Comparison of ENCODE assay signal across 1 cellular context in the genomic region with DNA sequence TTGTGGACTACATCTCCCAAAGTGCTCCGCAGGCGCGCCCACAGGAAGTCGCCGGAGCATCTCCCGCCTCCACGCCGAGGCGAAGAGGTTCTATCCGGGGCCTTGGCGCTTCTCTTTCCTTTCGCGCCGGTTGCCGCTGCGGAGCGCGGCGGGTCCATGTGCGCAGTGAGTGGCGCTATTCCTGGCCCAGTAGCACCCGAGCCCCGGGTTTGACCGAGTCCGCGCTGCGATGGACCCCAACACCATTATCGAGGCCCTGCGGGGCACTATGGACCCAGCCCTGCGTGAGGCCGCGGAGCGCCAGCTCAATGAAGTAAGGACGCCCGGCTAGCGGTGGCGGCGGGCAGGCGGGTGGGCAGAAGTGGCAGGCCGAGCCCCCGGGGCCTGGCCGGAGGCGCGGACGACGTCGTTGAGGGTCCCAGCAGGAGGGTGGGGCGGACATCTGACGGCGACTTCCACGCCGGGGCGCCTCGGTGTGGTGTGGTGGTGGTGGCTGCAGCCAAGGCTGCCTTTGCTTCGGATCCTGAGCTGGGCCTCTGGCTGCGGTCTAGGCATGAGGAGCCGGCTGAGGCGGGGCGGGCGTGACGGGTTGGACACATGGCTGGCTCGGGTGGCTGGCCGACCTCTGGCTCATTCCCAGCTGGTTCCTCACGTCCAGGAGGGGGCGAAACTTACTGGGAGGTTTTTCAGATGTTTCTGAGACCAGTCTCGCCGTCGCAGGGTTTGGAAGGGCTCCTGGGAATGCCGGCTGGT.
A peak's percentile ranks its signal among the peaks of the same experiment; 100 is the strongest.
TF ChIP-seq lines count a peak whose summit lies in the region.

A gene (plus strand): TSS at position 118 of the 753 bp plus-strand sequence. CDS start 112 bp downstream, at position 230.

TF ChIP-seq in HepG2, 621 proteins besides CTCF, POLR2A, EP300 and RAD21 (continued from another document and continues in another):
- TF ChIP-seq, protein P1, sequence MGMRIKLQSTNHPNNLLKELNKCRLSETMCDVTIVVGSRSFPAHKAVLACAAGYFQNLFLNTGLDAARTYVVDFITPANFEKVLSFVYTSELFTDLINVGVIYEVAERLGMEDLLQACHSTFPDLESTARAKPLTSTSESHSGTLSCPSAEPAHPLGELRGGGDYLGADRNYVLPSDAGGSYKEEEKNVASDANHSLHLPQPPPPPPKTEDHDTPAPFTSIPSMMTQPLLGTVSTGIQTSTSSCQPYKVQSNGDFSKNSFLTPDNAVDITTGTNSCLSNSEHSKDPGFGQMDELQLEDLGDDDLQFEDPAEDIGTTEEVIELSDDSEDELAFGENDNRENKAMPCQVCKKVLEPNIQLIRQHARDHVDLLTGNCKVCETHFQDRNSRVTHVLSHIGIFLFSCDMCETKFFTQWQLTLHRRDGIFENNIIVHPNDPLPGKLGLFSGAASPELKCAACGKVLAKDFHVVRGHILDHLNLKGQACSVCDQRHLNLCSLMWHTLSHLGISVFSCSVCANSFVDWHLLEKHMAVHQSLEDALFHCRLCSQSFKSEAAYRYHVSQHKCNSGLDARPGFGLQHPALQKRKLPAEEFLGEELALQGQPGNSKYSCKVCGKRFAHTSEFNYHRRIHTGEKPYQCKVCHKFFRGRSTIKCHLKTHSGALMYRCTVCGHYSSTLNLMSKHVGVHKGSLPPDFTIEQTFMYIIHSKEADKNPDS (CRISPR knock-in tag; IDR thresholded peaks at IDR 0.05) = peak; percentile 43; the same call in 1 of the 2 replicates
- TF ChIP-seq YEATS4 (CRISPR knock-in tag; IDR thresholded peaks at IDR 0.05; ENCODE audit: borderline replicate concordance) (peak; percentile 95), ZNF790 (CRISPR knock-in tag; IDR thresholded peaks at IDR 0.05; ENCODE audit: borderline replicate concordance) (no peak), ZNF10 (CRISPR knock-in tag; IDR thresholded peaks at IDR 0.05; ENCODE audit: borderline replicate concordance, low read depth) (no peak), FOXA1 (IDR thresholded peaks at IDR 0.05) (no peak), FOXA1 (CRISPR knock-in tag; IDR thresholded peaks at IDR 0.05) (no peak), ZEB1 (IDR thresholded peaks at IDR 0.05; ENCODE audit: insufficient replicate concordance, low read depth) (no peak), REL (CRISPR knock-in tag; conservative IDR thresholded peaks at IDR 0.05) (no peak), ZSCAN29 (CRISPR knock-in tag; conservative IDR thresholded peaks at IDR 0.05) (peak; percentile 90), ZNF773 (CRISPR knock-in tag; IDR thresholded peaks at IDR 0.05; ENCODE audit: borderline replicate concordance) (peak; percentile 90; the same call in 1 of the 2 replicates), HNRNPLL (IDR thresholded peaks at IDR 0.05; ENCODE audit: low read depth, low read length, poor library complexity, severe bottlenecking) (peak; percentile 80), KLF6 (CRISPR knock-in tag; IDR thresholded peaks at IDR 0.05) (peak; percentile 80; the same call in 1 of the 2 replicates), ZBTB38 (CRISPR knock-in tag; IDR thresholded peaks at IDR 0.05) (no peak), ARNTL (CRISPR knock-in tag; IDR thresholded peaks at IDR 0.05) (peak; percentile 79), ZMYM2 (CRISPR knock-in tag; IDR thresholded peaks at IDR 0.05) (peak; percentile 12; the same call in 1 of the 2 replicates), HIVEP1 (CRISPR knock-in tag; IDR thresholded peaks at IDR 0.05) (peak; percentile 89), ZNF274 (CRISPR knock-in tag; IDR thresholded peaks at IDR 0.05) (peak; percentile 85), MED8 (CRISPR knock-in tag; IDR thresholded peaks at IDR 0.05; ENCODE audit: insufficient replicate concordance) (peak; percentile 71), EED (CRISPR knock-in tag; IDR thresholded peaks at IDR 0.05) (peak; percentile 88; the same call in 1 of the 2 replicates), ZFX (CRISPR knock-in tag; IDR thresholded peaks at IDR 0.05; ENCODE audit: low read depth) (peak; percentile 98), MEIS2 (CRISPR knock-in tag; IDR thresholded peaks at IDR 0.05) (no peak; the same call in 1 of the 2 replicates), TCF7L2 (IDR thresholded peaks at IDR 0.05; ENCODE audit: low read depth, low read length) (no peak), ZBTB20 (CRISPR knock-in tag; IDR thresholded peaks at IDR 0.05; ENCODE audit: borderline replicate concordance, low read depth) (peak; percentile 67; the same call in 1 of the 2 replicates), ZNF263 (CRISPR knock-in tag; IDR thresholded peaks at IDR 0.05) (peak; percentile 30; the same call in 1 of the 2 replicates), REPIN1 (CRISPR knock-in tag; IDR thresholded peaks at IDR 0.05; ENCODE audit: borderline replicate concordance, low read depth) (peak; percentile 74), PAX8 (CRISPR knock-in tag; IDR thresholded peaks at IDR 0.05; ENCODE audit: borderline replicate concordance) (peak; percentile 92; the same call in 1 of the 2 replicates), ZNF30 (CRISPR knock-in tag; IDR thresholded peaks at IDR 0.05) (peak; percentile 88; the same call in 1 of the 2 replicates), ZNF205 (CRISPR knock-in tag; IDR thresholded peaks at IDR 0.05) (no peak), TGIF2 (CRISPR knock-in tag; IDR thresholded peaks at IDR 0.05) (peak; percentile 42; the same call in 1 of the 2 replicates)
- TF ChIP-seq, protein P2, sequence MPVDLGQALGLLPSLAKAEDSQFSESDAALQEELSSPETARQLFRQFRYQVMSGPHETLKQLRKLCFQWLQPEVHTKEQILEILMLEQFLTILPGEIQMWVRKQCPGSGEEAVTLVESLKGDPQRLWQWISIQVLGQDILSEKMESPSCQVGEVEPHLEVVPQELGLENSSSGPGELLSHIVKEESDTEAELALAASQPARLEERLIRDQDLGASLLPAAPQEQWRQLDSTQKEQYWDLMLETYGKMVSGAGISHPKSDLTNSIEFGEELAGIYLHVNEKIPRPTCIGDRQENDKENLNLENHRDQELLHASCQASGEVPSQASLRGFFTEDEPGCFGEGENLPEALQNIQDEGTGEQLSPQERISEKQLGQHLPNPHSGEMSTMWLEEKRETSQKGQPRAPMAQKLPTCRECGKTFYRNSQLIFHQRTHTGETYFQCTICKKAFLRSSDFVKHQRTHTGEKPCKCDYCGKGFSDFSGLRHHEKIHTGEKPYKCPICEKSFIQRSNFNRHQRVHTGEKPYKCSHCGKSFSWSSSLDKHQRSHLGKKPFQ (CRISPR knock-in tag; IDR thresholded peaks at IDR 0.05; ENCODE audit: insufficient replicate concordance) = peak; percentile 23
- TF ChIP-seq, protein P3, sequence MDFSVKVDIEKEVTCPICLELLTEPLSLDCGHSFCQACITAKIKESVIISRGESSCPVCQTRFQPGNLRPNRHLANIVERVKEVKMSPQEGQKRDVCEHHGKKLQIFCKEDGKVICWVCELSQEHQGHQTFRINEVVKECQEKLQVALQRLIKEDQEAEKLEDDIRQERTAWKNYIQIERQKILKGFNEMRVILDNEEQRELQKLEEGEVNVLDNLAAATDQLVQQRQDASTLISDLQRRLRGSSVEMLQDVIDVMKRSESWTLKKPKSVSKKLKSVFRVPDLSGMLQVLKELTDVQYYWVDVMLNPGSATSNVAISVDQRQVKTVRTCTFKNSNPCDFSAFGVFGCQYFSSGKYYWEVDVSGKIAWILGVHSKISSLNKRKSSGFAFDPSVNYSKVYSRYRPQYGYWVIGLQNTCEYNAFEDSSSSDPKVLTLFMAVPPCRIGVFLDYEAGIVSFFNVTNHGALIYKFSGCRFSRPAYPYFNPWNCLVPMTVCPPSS (IDR thresholded peaks at IDR 0.05) = no peak
- TF ChIP-seq, protein P4, sequence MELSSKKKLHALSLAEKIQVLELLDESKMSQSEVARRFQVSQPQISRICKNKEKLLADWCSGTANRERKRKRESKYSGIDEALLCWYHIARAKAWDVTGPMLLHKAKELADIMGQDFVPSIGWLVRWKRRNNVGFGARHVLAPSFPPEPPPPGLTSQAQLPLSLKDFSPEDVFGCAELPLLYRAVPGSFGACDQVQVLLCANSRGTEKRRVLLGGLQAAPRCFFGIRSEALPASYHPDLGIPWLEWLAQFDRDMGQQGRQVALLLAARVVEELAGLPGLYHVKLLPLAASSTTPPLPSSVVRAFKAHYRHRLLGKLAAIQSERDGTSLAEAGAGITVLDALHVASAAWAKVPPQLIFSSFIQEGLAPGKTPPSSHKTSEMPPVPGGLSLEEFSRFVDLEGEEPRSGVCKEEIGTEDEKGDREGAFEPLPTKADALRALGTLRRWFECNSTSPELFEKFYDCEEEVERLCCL (CRISPR knock-in tag; IDR thresholded peaks at IDR 0.05; ENCODE audit: borderline replicate concordance) = peak; percentile 83; the same call in 1 of the 2 replicates
- TF ChIP-seq, protein P5, sequence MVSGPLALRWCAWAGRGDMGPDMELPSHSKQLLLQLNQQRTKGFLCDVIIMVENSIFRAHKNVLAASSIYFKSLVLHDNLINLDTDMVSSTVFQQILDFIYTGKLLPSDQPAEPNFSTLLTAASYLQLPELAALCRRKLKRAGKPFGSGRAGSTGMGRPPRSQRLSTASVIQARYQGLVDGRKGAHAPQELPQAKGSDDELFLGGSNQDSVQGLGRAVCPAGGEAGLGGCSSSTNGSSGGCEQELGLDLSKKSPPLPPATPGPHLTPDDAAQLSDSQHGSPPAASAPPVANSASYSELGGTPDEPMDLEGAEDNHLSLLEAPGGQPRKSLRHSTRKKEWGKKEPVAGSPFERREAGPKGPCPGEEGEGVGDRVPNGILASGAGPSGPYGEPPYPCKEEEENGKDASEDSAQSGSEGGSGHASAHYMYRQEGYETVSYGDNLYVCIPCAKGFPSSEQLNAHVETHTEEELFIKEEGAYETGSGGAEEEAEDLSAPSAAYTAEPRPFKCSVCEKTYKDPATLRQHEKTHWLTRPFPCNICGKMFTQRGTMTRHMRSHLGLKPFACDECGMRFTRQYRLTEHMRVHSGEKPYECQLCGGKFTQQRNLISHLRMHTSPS (CRISPR knock-in tag; IDR thresholded peaks at IDR 0.05; ENCODE audit: low read depth) = no peak
- TF ChIP-seq, protein P6, sequence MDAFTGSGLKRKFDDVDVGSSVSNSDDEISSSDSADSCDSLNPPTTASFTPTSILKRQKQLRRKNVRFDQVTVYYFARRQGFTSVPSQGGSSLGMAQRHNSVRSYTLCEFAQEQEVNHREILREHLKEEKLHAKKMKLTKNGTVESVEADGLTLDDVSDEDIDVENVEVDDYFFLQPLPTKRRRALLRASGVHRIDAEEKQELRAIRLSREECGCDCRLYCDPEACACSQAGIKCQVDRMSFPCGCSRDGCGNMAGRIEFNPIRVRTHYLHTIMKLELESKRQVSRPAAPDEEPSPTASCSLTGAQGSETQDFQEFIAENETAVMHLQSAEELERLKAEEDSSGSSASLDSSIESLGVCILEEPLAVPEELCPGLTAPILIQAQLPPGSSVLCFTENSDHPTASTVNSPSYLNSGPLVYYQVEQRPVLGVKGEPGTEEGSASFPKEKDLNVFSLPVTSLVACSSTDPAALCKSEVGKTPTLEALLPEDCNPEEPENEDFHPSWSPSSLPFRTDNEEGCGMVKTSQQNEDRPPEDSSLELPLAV (CRISPR knock-in tag; conservative IDR thresholded peaks at IDR 0.05; ENCODE audit: low read depth) = no peak
- TF ChIP-seq, protein P7, sequence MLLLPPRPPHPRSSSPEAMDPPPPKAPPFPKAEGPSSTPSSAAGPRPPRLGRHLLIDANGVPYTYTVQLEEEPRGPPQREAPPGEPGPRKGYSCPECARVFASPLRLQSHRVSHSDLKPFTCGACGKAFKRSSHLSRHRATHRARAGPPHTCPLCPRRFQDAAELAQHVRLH (CRISPR knock-in tag; IDR thresholded peaks at IDR 0.05; ENCODE audit: borderline replicate concordance, low read depth) = 0 out of 2 replicates have a peak, but pooled peaks have one; percentile 33
- TF ChIP-seq, protein P8, sequence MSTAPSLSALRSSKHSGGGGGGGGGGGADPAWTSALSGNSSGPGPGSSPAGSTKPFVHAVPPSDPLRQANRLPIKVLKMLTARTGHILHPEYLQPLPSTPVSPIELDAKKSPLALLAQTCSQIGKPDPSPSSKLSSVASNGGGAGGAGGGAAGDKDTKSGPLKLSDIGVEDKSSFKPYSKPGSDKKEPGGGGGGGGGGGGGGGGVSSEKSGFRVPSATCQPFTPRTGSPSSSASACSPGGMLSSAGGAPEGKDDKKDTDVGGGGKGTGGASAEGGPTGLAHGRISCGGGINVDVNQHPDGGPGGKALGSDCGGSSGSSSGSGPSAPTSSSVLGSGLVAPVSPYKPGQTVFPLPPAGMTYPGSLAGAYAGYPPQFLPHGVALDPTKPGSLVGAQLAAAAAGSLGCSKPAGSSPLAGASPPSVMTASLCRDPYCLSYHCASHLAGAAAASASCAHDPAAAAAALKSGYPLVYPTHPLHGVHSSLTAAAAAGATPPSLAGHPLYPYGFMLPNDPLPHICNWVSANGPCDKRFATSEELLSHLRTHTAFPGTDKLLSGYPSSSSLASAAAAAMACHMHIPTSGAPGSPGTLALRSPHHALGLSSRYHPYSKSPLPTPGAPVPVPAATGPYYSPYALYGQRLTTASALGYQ (CRISPR knock-in tag; IDR thresholded peaks at IDR 0.05) = no peak
- TF ChIP-seq, protein P9, sequence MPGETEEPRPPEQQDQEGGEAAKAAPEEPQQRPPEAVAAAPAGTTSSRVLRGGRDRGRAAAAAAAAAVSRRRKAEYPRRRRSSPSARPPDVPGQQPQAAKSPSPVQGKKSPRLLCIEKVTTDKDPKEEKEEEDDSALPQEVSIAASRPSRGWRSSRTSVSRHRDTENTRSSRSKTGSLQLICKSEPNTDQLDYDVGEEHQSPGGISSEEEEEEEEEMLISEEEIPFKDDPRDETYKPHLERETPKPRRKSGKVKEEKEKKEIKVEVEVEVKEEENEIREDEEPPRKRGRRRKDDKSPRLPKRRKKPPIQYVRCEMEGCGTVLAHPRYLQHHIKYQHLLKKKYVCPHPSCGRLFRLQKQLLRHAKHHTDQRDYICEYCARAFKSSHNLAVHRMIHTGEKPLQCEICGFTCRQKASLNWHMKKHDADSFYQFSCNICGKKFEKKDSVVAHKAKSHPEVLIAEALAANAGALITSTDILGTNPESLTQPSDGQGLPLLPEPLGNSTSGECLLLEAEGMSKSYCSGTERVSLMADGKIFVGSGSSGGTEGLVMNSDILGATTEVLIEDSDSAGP (CRISPR knock-in tag; IDR thresholded peaks at IDR 0.05; ENCODE audit: borderline replicate concordance) = peak; percentile 92; the same call in 1 of the 2 replicates
- TF ChIP-seq, protein P10, sequence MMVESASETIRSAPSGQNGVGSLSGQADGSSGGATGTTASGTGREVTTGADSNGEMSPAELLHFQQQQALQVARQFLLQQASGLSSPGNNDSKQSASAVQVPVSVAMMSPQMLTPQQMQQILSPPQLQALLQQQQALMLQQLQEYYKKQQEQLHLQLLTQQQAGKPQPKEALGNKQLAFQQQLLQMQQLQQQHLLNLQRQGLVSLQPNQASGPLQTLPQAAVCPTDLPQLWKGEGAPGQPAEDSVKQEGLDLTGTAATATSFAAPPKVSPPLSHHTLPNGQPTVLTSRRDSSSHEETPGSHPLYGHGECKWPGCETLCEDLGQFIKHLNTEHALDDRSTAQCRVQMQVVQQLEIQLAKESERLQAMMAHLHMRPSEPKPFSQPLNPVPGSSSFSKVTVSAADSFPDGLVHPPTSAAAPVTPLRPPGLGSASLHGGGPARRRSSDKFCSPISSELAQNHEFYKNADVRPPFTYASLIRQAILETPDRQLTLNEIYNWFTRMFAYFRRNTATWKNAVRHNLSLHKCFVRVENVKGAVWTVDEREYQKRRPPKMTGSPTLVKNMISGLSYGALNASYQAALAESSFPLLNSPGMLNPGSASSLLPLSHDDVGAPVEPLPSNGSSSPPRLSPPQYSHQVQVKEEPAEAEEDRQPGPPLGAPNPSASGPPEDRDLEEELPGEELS (CRISPR knock-in tag; IDR thresholded peaks at IDR 0.05) = peak; percentile 65
- TF ChIP-seq, protein P11, sequence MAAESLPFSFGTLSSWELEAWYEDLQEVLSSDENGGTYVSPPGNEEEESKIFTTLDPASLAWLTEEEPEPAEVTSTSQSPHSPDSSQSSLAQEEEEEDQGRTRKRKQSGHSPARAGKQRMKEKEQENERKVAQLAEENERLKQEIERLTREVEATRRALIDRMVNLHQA (CRISPR knock-in tag; IDR thresholded peaks at IDR 0.05) = no peak
